Comparison of ENCODE assay signal across 9 cellular contexts in genomic region chr18:49476664-49477411, GRCh38. TPM values are rescaled to one million over a fixed set of nuclear protein-coding genes. Genes with fewer than 3 reads are reported as not detected.
DNase-seq lines count a peak whose midpoint lies in the region; ATAC-seq, FAIRE-seq and TF ChIP-seq lines count a peak whose summit lies in the region.
"Had no signal": no experiment of that assay in that cellular context is flagged by ENCODE, and none has a peak within 500 bp of the region (broad histone marks: within the 10 kb centered on the region; RNA-seq: fewer than 3 reads in every experiment).

No MANE protein-coding gene starts in this region.

- no peak overlapping the region for H3K56ac ChIP-seq in H9 (ENCODE audit: insufficient read length, low read depth, low read length)

- no peak for DNase-seq in H9
- DNase-seq in SK-MEL-5 (ENCODE audit: low read depth, low spot score) = peak; percentile 28
- peak; percentile 80 for DNase-seq in fibroblast of peridontal ligament (ENCODE audit: extremely low read depth)
- no peak for DNase-seq in stimulated activated effector memory CD8-positive, alpha-beta T cell treated with anti-CD3 and anti-CD28 coated beads, Interleukin-12 subunit alpha, Interleukin-12 subunit beta, amount 100 ng/mL, for 72 hours (ENCODE audit: low spot score in 2 of 2)
- no peak for DNase-seq in T-helper 9 cell
- no peak for DNase-seq in OCI-LY7 (ENCODE audit: low spot score)
- DNase-seq in H54 (ENCODE audit: insufficient read length, low spot score) = no peak
- no peak for DNase-seq in GM13977 (ENCODE audit: low spot score)

- H3K79me1 ChIP-seq in H9 (ENCODE audit: insufficient read depth, low read depth, low read length, poor library complexity, severe bottlenecking) = no peaks in the 10 kb centered on the region

- POLR2A ChIA-PET in OCI-LY7 (lab: Charles Lee) = interaction anchor here (0.6 to 0.7 kb wide), 3 partner anchors 9 to 755 kb away, joined by 3 read pairs; no protein-coding TSS in a partner anchor

- ATAC-seq in stimulated activated effector memory CD8-positive, alpha-beta T cell treated with anti-CD3 and anti-CD28 coated beads, Interleukin-12 subunit alpha, Interleukin-12 subunit beta, amount 100 ng/mL, for 72 hours = no peak

- no peak overlapping the region for H3K23ac ChIP-seq in H9 (ENCODE audit: insufficient read length, low read depth, low read length)

- BruUV-seq in OCI-LY7 (replicated peaks; lab: Mats Ljungman, UMichigan) = no TSS peak

- no peaks in the 10 kb centered on the region for H3K9me2 ChIP-seq in OCI-LY7 (ENCODE audit: insufficient read depth, low read length)

- no peak overlapping the region for H2BK120ac ChIP-seq in H9 (ENCODE audit: low read depth, low read length, poor library complexity, severe bottlenecking)

- peaks cover 0 to 1% of the 10 kb centered on the region in 2 experiments; a peak in 1 of 5 replicates for H3K9me3 Mint-ChIP-seq in H9
- no peaks in the 10 kb centered on the region for H3K9me3 Mint-ChIP-seq in stimulated activated effector memory CD8-positive, alpha-beta T cell treated with anti-CD3 and anti-CD28 coated beads, Interleukin-12 subunit alpha, Interleukin-12 subunit beta, amount 100 ng/mL, for 72 hours

- TF ChIP-seq POLR2A in H54 (IDR thresholded peaks at IDR 0.05; ENCODE audit: low read depth, low read length) = no peak

- in situ Hi-C loops in SK-MEL-5 (cut with HindIII; ENCODE audit: low pct_unique_long_range_greater_than_20kb, low sequenced_read_pairs) = no loop called here
- in situ Hi-C loops in GM13977 (cut with MboI; ENCODE audit: low pct_unique_long_range_greater_than_20kb, low sequenced_read_pairs, unreplicated experiment) = no loop called here

- TF ChIP-seq CTCF in H9 (conservative IDR thresholded peaks at IDR 0.05) = no peak
- no peak for TF ChIP-seq CTCF in OCI-LY7 (conservative IDR thresholded peaks at IDR 0.05; ENCODE audit: low read length)
- no peak for TF ChIP-seq CTCF in GM13977 (IDR thresholded peaks at IDR 0.05; ENCODE audit: extremely low read depth, insufficient read depth, missing control alignments)

- H3K36me3 Mint-ChIP-seq in H9 (ENCODE audit: insufficient read depth in 1 of 3, low read depth in 3 of 3) = peaks cover 7 to 35% (median 35%) of the 10 kb centered on the region in 3 experiments; a peak in 6 of 7 replicates
- peaks cover 47% of the 10 kb centered on the region for H3K36me3 Mint-ChIP-seq in stimulated activated effector memory CD8-positive, alpha-beta T cell treated with anti-CD3 and anti-CD28 coated beads, Interleukin-12 subunit alpha, Interleukin-12 subunit beta, amount 100 ng/mL, for 72 hours

- H3K4me1 Mint-ChIP-seq in H9 = no peaks in the 10 kb centered on the region
- H3K4me1 Mint-ChIP-seq in stimulated activated effector memory CD8-positive, alpha-beta T cell treated with anti-CD3 and anti-CD28 coated beads, Interleukin-12 subunit alpha, Interleukin-12 subunit beta, amount 100 ng/mL, for 72 hours = peaks cover 16% of the 10 kb centered on the region
- H3K4me1 Mint-ChIP-seq: nephron had no signal

- no peak overlapping the region for H2BK12ac ChIP-seq in H9 (ENCODE audit: insufficient read length, low read depth, low read length)

- no peak overlapping the region for H2BK20ac ChIP-seq in H9 (ENCODE audit: low read depth, low read length, poor library complexity, severe bottlenecking)

- no peak overlapping the region for H3K4me3 ChIP-seq in OCI-LY7 (ENCODE audit: low read depth, low read length, poor library complexity, severe bottlenecking)

- H3K23me2 ChIP-seq in H9 (ENCODE audit: insufficient read length, low read depth, low read length, poor library complexity, severe bottlenecking) = no peaks in the 10 kb centered on the region

- no peaks in the 10 kb centered on the region for H3K27me3 ChIP-seq in H9 (ENCODE audit: insufficient read depth, low read length)

- no peak for FAIRE-seq in H54 (lab: Jason Lieb, UNC)

- H3K9ac ChIP-seq in H9 (ENCODE audit: extremely low read depth, insufficient read length, low read length) = no peak overlapping the region

- no peak overlapping the region for H2AK5ac ChIP-seq in H9 (ENCODE audit: insufficient read length, low read length)

- no peak overlapping the region for H3K18ac ChIP-seq in H9 (ENCODE audit: insufficient read length, low read depth, low read length)

- H2AFZ ChIP-seq in H9 (ENCODE audit: low read length) = no peak overlapping the region
- H2AFZ ChIP-seq in OCI-LY7 (ENCODE audit: low read length) = no peak overlapping the region

- H2BK15ac ChIP-seq in H9 (ENCODE audit: low read depth, low read length) = no peak overlapping the region

- H3K27ac ChIP-seq in H9 (ENCODE audit: insufficient read length, low read depth, low read length) (no peak overlapping the region), OCI-LY7 (ENCODE audit: low read depth, low read length, poor library complexity, severe bottlenecking) (no peak overlapping the region)

- H3K79me2 ChIP-seq in H9 (ENCODE audit: insufficient read depth, low read length) (no peaks in the 10 kb centered on the region), OCI-LY7 (ENCODE audit: insufficient read depth, low read depth, low read length) (no peaks in the 10 kb centered on the region)

- H3T11ph ChIP-seq in H9 (ENCODE audit: low read length) = no peak overlapping the region

- H3K4me2 ChIP-seq in H9 (ENCODE audit: insufficient read depth, insufficient read length, low read length) = no peak overlapping the region
- no peak overlapping the region for H3K4me2 ChIP-seq in OCI-LY7 (ENCODE audit: low read length)

- H3K9me3 ChIP-seq in H9 (ENCODE audit: control insufficient read depth, low read depth, low read length) (no peaks in the 10 kb centered on the region), OCI-LY7 (ENCODE audit: low read length) (no peaks in the 10 kb centered on the region)

- no CpG with 5 or more reads among the region's 11 CpGs for whole genome bisulfite sequencing in H9 (ENCODE audit: extremely low coverage, insufficient read length, low lambda C conversion rate)

- no peak overlapping the region for H3K4ac ChIP-seq in H9 (ENCODE audit: low read depth, low read length)

- no peak overlapping the region for H4K8ac ChIP-seq in H9 (replicated peaks; ENCODE audit: insufficient read length, low read depth, low read length)

- no peaks in the 10 kb centered on the region for H4K20me1 ChIP-seq in H9 (ENCODE audit: control insufficient read depth, insufficient read depth, insufficient read length)
- H4K20me1 ChIP-seq in OCI-LY7 (ENCODE audit: insufficient read depth, low read length) = no peaks in the 10 kb centered on the region

- H3K27me3 Mint-ChIP-seq in H9 (ENCODE audit: low read depth) = no peaks in the 10 kb centered on the region

- H3K27ac Mint-ChIP-seq in H9 = peak overlapping the region in 2 of 3 experiments; percentile 82 to 89; a peak in 4 of 7 replicates
- H3K27ac Mint-ChIP-seq in stimulated activated effector memory CD8-positive, alpha-beta T cell treated with anti-CD3 and anti-CD28 coated beads, Interleukin-12 subunit alpha, Interleukin-12 subunit beta, amount 100 ng/mL, for 72 hours = peak overlapping the region; percentile 81

- intact Hi-C loops in OCI-LY7 (cut with micrococcal nuclease; ENCODE audit: unreplicated experiment) = no loop called here

- no peak overlapping the region for H3K4me3 Mint-ChIP-seq in H9
- H3K4me3 Mint-ChIP-seq in stimulated activated effector memory CD8-positive, alpha-beta T cell treated with anti-CD3 and anti-CD28 coated beads, Interleukin-12 subunit alpha, Interleukin-12 subunit beta, amount 100 ng/mL, for 72 hours = no peak overlapping the region
- H3K4me3 Mint-ChIP-seq: nephron had no signal

- H4K5ac ChIP-seq in H9 (ENCODE audit: insufficient read length, low read depth, low read length) = no peak overlapping the region

- H3K4me1 ChIP-seq in H9 (ENCODE audit: insufficient read depth, low read length) (no peaks in the 10 kb centered on the region), OCI-LY7 (ENCODE audit: insufficient read depth, low read length, poor library complexity, severe bottlenecking) (no peaks in the 10 kb centered on the region)

- H4K91ac ChIP-seq in H9 (ENCODE audit: insufficient read length, low read depth, low read length) = no peak overlapping the region

- H2BK5ac ChIP-seq in H9 (ENCODE audit: insufficient read length, low read length) = no peak overlapping the region

- CTCF ChIA-PET in OCI-LY7 (lab: Charles Lee; ENCODE audit: unreplicated experiment) = no interaction called here

- peaks cover 27% of the 10 kb centered on the region for H3K36me3 ChIP-seq in OCI-LY7 (ENCODE audit: insufficient read depth, low read length)

- H3K14ac ChIP-seq in H9 (ENCODE audit: insufficient read depth, low read length) = no peak overlapping the region

RNA-seq across cellular contexts. Expression of gene C18orf32, which starts 10.2 kb away (rescaled TPM):
- total RNA-seq in H9 (2021) (24.4 and 26.7 TPM in 2 replicates), OCI-LY7 (2022) (11.1 and 13.5 TPM in 2 replicates)
- 41.9 and 44.7 TPM in 2 replicates for total RNA-seq in SK-MEL-5 (2014; rRNA removed; shearing (Covaris generic))
- 53.5 and 62.8 TPM in 2 replicates for polyA plus RNA-seq in SK-MEL-5 (2015; cell fraction: cytosol; rRNA removed)
- 17.3 and 21.6 TPM in 2 replicates for polyA plus RNA-seq in SK-MEL-5 (2015; cell fraction: nucleus; rRNA removed)
- total RNA-seq in OCI-LY7 (2014; rRNA removed; shearing (Covaris generic)) = 5.7 and 6.8 TPM in 2 replicates

RNA-seq across cellular contexts. Expression of gene RPL17, which starts 15.4 kb away (rescaled TPM):
- total RNA-seq in H9 (2021) (2,741 and 2,816 TPM in 2 replicates), OCI-LY7 (2022) (1,167 and 1,261 TPM in 2 replicates)
- total RNA-seq in SK-MEL-5 (2014; rRNA removed; shearing (Covaris generic)) = 3,102 and 3,252 TPM in 2 replicates
- polyA plus RNA-seq in SK-MEL-5 (2015; cell fraction: cytosol; rRNA removed) = 1,676 and 2,176 TPM in 2 replicates
- 817 and 857 TPM in 2 replicates for polyA plus RNA-seq in SK-MEL-5 (2015; cell fraction: nucleus; rRNA removed)
- total RNA-seq in OCI-LY7 (2014; rRNA removed; shearing (Covaris generic)) = 1,122 and 1,135 TPM in 2 replicates

RNA-seq across cellular contexts. Expression of gene DYM, which starts 16.4 kb away (rescaled TPM):
- 53.8 and 57.4 TPM in 2 replicates for total RNA-seq in H9 (2021)
- 43.2 and 45.2 TPM in 2 replicates for total RNA-seq in SK-MEL-5 (2014; rRNA removed; shearing (Covaris generic))
- 19.1 and 44.5 TPM in 2 replicates for polyA plus RNA-seq in SK-MEL-5 (2015; cell fraction: cytosol; rRNA removed)
- 14.3 and 23.4 TPM in 2 replicates for polyA plus RNA-seq in SK-MEL-5 (2015; cell fraction: nucleus; rRNA removed)
- 82.6 and 128 TPM in 2 replicates for total RNA-seq in OCI-LY7 (2014; rRNA removed; shearing (Covaris generic))
- 59.2 and 77.2 TPM in 2 replicates for total RNA-seq in OCI-LY7 (2022)

Comparison
In these comparisons a context has a peak if more than half of its experiments do, and no peak if none do; other contexts are left out.
1. DNase-seq: peak in SK-MEL-5 (single experiment) and fibroblast of peridontal ligament (single experiment); none in H9 (single experiment), stimulated activated effector memory CD8-positive, alpha-beta T cell treated with anti-CD3 and anti-CD28 coated beads, Interleukin-12 subunit alpha, Interleukin-12 subunit beta, amount 100 ng/mL, for 72 hours (0 of 2), T-helper 9 cell (single experiment), OCI-LY7 (single experiment), H54 (single experiment) and GM13977 (single experiment).